Comparison of ENCODE assay signal across 12 cellular contexts in genomic region chr16:20918486-20919239, GRCh38. TPM values are rescaled to one million over a fixed set of nuclear protein-coding genes. Genes with fewer than 3 reads are reported as not detected.
DNase-seq lines count a peak whose midpoint lies in the region; ATAC-seq and TF ChIP-seq lines count a peak whose summit lies in the region.
"Had no signal": no experiment of that assay in that cellular context is flagged by ENCODE, and none has a peak within 500 bp of the region (broad histone marks: within the 10 kb centered on the region; RNA-seq: fewer than 3 reads in every experiment).

No MANE protein-coding gene starts in this region.

- no peaks in the 10 kb centered on the region for H3K9me2 ChIP-seq in GM23338 (ENCODE audit: insufficient read depth)

- no peaks in the 10 kb centered on the region for H3K27me3 ChIP-seq in GM23338 (ENCODE audit: insufficient read depth)
- no peaks in the 10 kb centered on the region for H3K27me3 ChIP-seq in smooth muscle cell (ENCODE audit: low read depth)
- no peaks in the 10 kb centered on the region for H3K27me3 ChIP-seq in Caco-2 (replicated peaks; ENCODE audit: control insufficient read depth, insufficient read depth, low read length)

- H3K9ac ChIP-seq in smooth muscle cell (ENCODE audit: low read depth), result no peak overlapping the region

- H3K4me1 ChIP-seq in GM23338 (ENCODE audit: insufficient read depth) (peaks cover 3% of the 10 kb centered on the region; the same call in 1 of the 2 replicates), smooth muscle cell (ENCODE audit: low read depth) (peaks cover 13% of the 10 kb centered on the region), Caco-2 (no peaks in the 10 kb centered on the region)

- peaks cover 14% of the 10 kb centered on the region for H3K4me1 Mint-ChIP-seq in GM23338
- H3K4me1 Mint-ChIP-seq in activated naive CD8-positive, alpha-beta T cell treated with anti-CD3 and anti-CD28 coated beads, Interleukin-2, amount 10 ng/mL, durations not matched to agents 7 days and 5 days, result peaks cover 31% of the 10 kb centered on the region
- H3K4me1 Mint-ChIP-seq in Caco-2 (ENCODE audit: low read depth, unreplicated experiment), result peaks cover 12% of the 10 kb centered on the region

- TF ChIP-seq CTCF in GM23338 (conservative IDR thresholded peaks at IDR 0.05; ENCODE audit: low read depth in 2 of 2), result no peak
- no peak for TF ChIP-seq CTCF in smooth muscle cell (IDR thresholded peaks at IDR 0.05; ENCODE audit: borderline replicate concordance, insufficient read depth, poor library complexity, severe bottlenecking)
- TF ChIP-seq CTCF in Caco-2 (IDR thresholded peaks at IDR 0.05; ENCODE audit: insufficient read depth in 1 of 2, low read depth in 1 of 2, low read length in 1 of 2, severe bottlenecking in 1 of 2, unreplicated experiment in 1 of 2), result no peak

- no TSS peak for BruUV-seq in Caco-2 (replicated peaks; lab: Mats Ljungman, UMichigan)

- H2AFZ ChIP-seq in GM23338 (no peak overlapping the region), smooth muscle cell (ENCODE audit: low read depth) (peak overlapping the region; percentile 31)

- DNase-seq in GM23338 (ENCODE audit: low spot score), result no peak
- DNase-seq in activated naive CD8-positive, alpha-beta T cell treated with anti-CD3 and anti-CD28 coated beads, Interleukin-2, amount 10 ng/mL, durations not matched to agents 7 days and 5 days, result no peak
- DNase-seq in cardiac septum (ENCODE audit: low spot score), result peak; percentile 78
- no peak for DNase-seq in smooth muscle cell (lab: John Stamatoyannopoulos, UW; ENCODE audit: unreplicated experiment)
- no peak for DNase-seq in Caco-2
- DNase-seq: DMS79 treated with DMSO at 0.1 percent for 48 hours, NCI-H1694, small intestine had no signal

- ATAC-seq in GM23338 (no peak; the same call in 2 of the 3 replicates), GM21717 (IDR thresholded peaks at IDR 0.05; ENCODE audit: unreplicated experiment) (no peak), HG03175 (IDR thresholded peaks at IDR 0.05; ENCODE audit: unreplicated experiment) (no peak)
- no peak for ATAC-seq in activated naive CD8-positive, alpha-beta T cell treated with anti-CD3 and anti-CD28 coated beads, Interleukin-2, amount 10 ng/mL, durations not matched to agents 7 days and 5 days (ENCODE audit: low read depth)

- H3K4me2 ChIP-seq in GM23338, result no peak overlapping the region
- peak overlapping the region; percentile 65 for H3K4me2 ChIP-seq in smooth muscle cell

- H3K9me3 Mint-ChIP-seq in GM23338 (no peaks in the 10 kb centered on the region), Caco-2 (ENCODE audit: unreplicated experiment) (peaks cover 10% of the 10 kb centered on the region)
- no peaks in the 10 kb centered on the region for H3K9me3 Mint-ChIP-seq in activated naive CD8-positive, alpha-beta T cell treated with anti-CD3 and anti-CD28 coated beads, Interleukin-2, amount 10 ng/mL, durations not matched to agents 7 days and 5 days
- H3K9me3 Mint-ChIP-seq: activated naive CD4-positive, alpha-beta T cell treated with anti-CD3 and anti-CD28 coated beads, Interleukin-2, amount 50 U/mL, for 24 hours had no signal

- H3K36me3 Mint-ChIP-seq in GM23338 (ENCODE audit: low read depth), result peaks cover 11% of the 10 kb centered on the region
- peaks cover 38% of the 10 kb centered on the region for H3K36me3 Mint-ChIP-seq in activated naive CD8-positive, alpha-beta T cell treated with anti-CD3 and anti-CD28 coated beads, Interleukin-2, amount 10 ng/mL, durations not matched to agents 7 days and 5 days
- peaks cover 6% of the 10 kb centered on the region for H3K36me3 Mint-ChIP-seq in Caco-2 (ENCODE audit: insufficient read depth, unreplicated experiment)

- no peak overlapping the region for H3K4me3 ChIP-seq in GM23338
- H3K4me3 ChIP-seq in smooth muscle cell, result no peak overlapping the region
- no peak overlapping the region for H3K4me3 ChIP-seq in Caco-2 (ENCODE audit: low read depth, low read length)

- H3K27ac Mint-ChIP-seq in GM23338 (peak overlapping the region; percentile 74), Caco-2 (ENCODE audit: unreplicated experiment) (no peak overlapping the region)
- peak overlapping the region; percentile 32 for H3K27ac Mint-ChIP-seq in activated naive CD8-positive, alpha-beta T cell treated with anti-CD3 and anti-CD28 coated beads, Interleukin-2, amount 10 ng/mL, durations not matched to agents 7 days and 5 days
- H3K27ac Mint-ChIP-seq: activated naive CD4-positive, alpha-beta T cell treated with anti-CD3 and anti-CD28 coated beads, Interleukin-2, amount 50 U/mL, for 24 hours had no signal

- CTCF ChIA-PET in Caco-2 (lab: Charles Lee), result no interaction called here

- H3F3A ChIP-seq in GM23338 (replicated peaks; ENCODE audit: low read depth) (no peaks in the 10 kb centered on the region), smooth muscle cell (ENCODE audit: low read depth) (no peaks in the 10 kb centered on the region)

- H3K79me2 ChIP-seq in GM23338 (replicated peaks; ENCODE audit: insufficient read depth), result no peaks in the 10 kb centered on the region; the same call in 1 of the 2 replicates
- no peaks in the 10 kb centered on the region for H3K79me2 ChIP-seq in smooth muscle cell (ENCODE audit: low read depth)

- H3K36me3 ChIP-seq in GM23338 (ENCODE audit: insufficient read depth) (no peaks in the 10 kb centered on the region), smooth muscle cell (ENCODE audit: low read depth) (no peaks in the 10 kb centered on the region), Caco-2 (ENCODE audit: control insufficient read depth, insufficient read depth, low read length) (no peaks in the 10 kb centered on the region)

- H3K27ac ChIP-seq in GM23338 (ENCODE audit: low read depth), result no peak overlapping the region; the same call in 1 of the 2 replicates
- peak overlapping the region; percentile 69 for H3K27ac ChIP-seq in smooth muscle cell (ENCODE audit: low read depth)
- H3K27ac ChIP-seq: HL-60 had no signal

- whole genome bisulfite sequencing in smooth muscle cell (ENCODE audit: low lambda C conversion rate), result 54% methylated on average over 4 of the region's 4 CpGs

- H4K20me1 ChIP-seq in GM23338 (replicated peaks; ENCODE audit: insufficient read depth) (no peaks in the 10 kb centered on the region), smooth muscle cell (ENCODE audit: low read depth) (no peaks in the 10 kb centered on the region)

- intact Hi-C loops in cardiac septum (cut with DNase I) (no loop called here), Caco-2 (cut with micrococcal nuclease; ENCODE audit: unreplicated experiment) (no loop called here)

- POLR2A ChIA-PET in activated naive CD8-positive, alpha-beta T cell treated with anti-CD3 and anti-CD28 coated beads, Interleukin-2, amount 10 ng/mL, durations not matched to agents 7 days and 5 days (lab: Charles Lee), result interaction anchor here (1.2 kb wide), 1 partner anchor 8 kb away, joined by 3 read pairs; no protein-coding TSS in a partner anchor
- POLR2A ChIA-PET in Caco-2 (lab: Charles Lee), result no interaction called here

- no peaks in the 10 kb centered on the region for H3K9me3 ChIP-seq in smooth muscle cell (replicated peaks; ENCODE audit: low read depth)
- no peaks in the 10 kb centered on the region for H3K9me3 ChIP-seq in Caco-2

- peaks cover 1% of the 10 kb centered on the region for H3K27me3 Mint-ChIP-seq in GM23338 (ENCODE audit: insufficient read depth, low read depth, poor library complexity)
- no peaks in the 10 kb centered on the region for H3K27me3 Mint-ChIP-seq in activated naive CD8-positive, alpha-beta T cell treated with anti-CD3 and anti-CD28 coated beads, Interleukin-2, amount 10 ng/mL, durations not matched to agents 7 days and 5 days
- no peaks in the 10 kb centered on the region for H3K27me3 Mint-ChIP-seq in Caco-2 (ENCODE audit: insufficient read depth, unreplicated experiment)
- H3K27me3 Mint-ChIP-seq: activated naive CD4-positive, alpha-beta T cell treated with anti-CD3 and anti-CD28 coated beads, Interleukin-2, amount 50 U/mL, for 24 hours had no signal

- H3K4me3 Mint-ChIP-seq in GM23338, result no peak overlapping the region
- no peak overlapping the region for H3K4me3 Mint-ChIP-seq in activated naive CD8-positive, alpha-beta T cell treated with anti-CD3 and anti-CD28 coated beads, Interleukin-2, amount 10 ng/mL, durations not matched to agents 7 days and 5 days
- no peak overlapping the region for H3K4me3 Mint-ChIP-seq in Caco-2 (ENCODE audit: unreplicated experiment)
- H3K4me3 Mint-ChIP-seq: activated naive CD4-positive, alpha-beta T cell treated with anti-CD3 and anti-CD28 coated beads, Interleukin-2, amount 50 U/mL, for 24 hours had no signal

TF ChIP-seq in GM23338, 12 proteins besides CTCF, POLR2A, EP300 and RAD21 (continues in another document):
- TF ChIP-seq EZH2phosphoT487 (IDR thresholded peaks at IDR 0.05; ENCODE audit: unreplicated experiment), result no peak

RNA-seq across cellular contexts. Expression of gene LYRM1, which starts 18.1 kb away (rescaled TPM):
- 18.7 and 19.4 TPM in 2 replicates for total RNA-seq in GM23338 (2014; rRNA removed; shearing (Covaris generic))
- polyA plus RNA-seq in GM23338 (2016; fragmentation: Nextera tagmentation; extraction: Ambion mirVana) (24.8 and 24.9 TPM in 2 replicates), smooth muscle cell (11.7 and 15.3 TPM in 2 replicates)
- total RNA-seq in activated naive CD8-positive, alpha-beta T cell treated with anti-CD3 and anti-CD28 coated beads, Interleukin-2, amount 10 ng/mL, durations not matched to agents 7 days and 5 days, result 10 to 100 TPM; 24.9 to 26.9 TPM
- total RNA-seq in cardiac septum (37.7 TPM), smooth muscle cell (10.2 and 18.6 TPM in 2 replicates), Caco-2 (2022) (40.3 and 46.1 TPM in 2 replicates)

RNA-seq across cellular contexts. Expression of gene DCUN1D3, which starts 18.5 kb away (rescaled TPM):
- 13.7 and 16.0 TPM in 2 replicates for total RNA-seq in GM23338 (2014; rRNA removed; shearing (Covaris generic))
- polyA plus RNA-seq in GM23338 (2016; fragmentation: Nextera tagmentation; extraction: Ambion mirVana) (8.0 and 8.5 TPM in 2 replicates), smooth muscle cell (12.6 and 13.5 TPM in 2 replicates)
- total RNA-seq in activated naive CD8-positive, alpha-beta T cell treated with anti-CD3 and anti-CD28 coated beads, Interleukin-2, amount 10 ng/mL, durations not matched to agents 7 days and 5 days, result 10 to 100 TPM; 12.0 to 13.1 TPM
- total RNA-seq in cardiac septum (10.0 TPM), smooth muscle cell (36.3 and 37.8 TPM in 2 replicates), Caco-2 (2022) (16.4 and 19.2 TPM in 2 replicates)
